Comparison of ENCODE assay signal across 18 cellular contexts in genomic region chr1:78419309-78419708, GRCh38.
DNase-seq lines count a peak whose midpoint lies in the region; ATAC-seq and TF ChIP-seq lines count a peak whose summit lies in the region.
"Had no signal": no experiment of that assay in that cellular context is flagged by ENCODE, and none has a peak within 500 bp of the region (broad histone marks: within the 10 kb centered on the region; RNA-seq: fewer than 3 reads in every experiment).

No MANE protein-coding gene starts in this region.

- no peak overlapping the region for H3K9ac ChIP-seq in PC-3 (ENCODE audit: low read length)
- H3K9ac ChIP-seq: BLaER1 had no signal

- no peak overlapping the region for H3K27ac ChIP-seq in coronary artery
- no peak overlapping the region for H3K27ac ChIP-seq in psoas muscle
- H3K27ac ChIP-seq in PC-3 (ENCODE audit: low read length) = no peak overlapping the region
- H3K27ac ChIP-seq: adrenal gland, BLaER1, RWPE1 had no signal

- no peak overlapping the region for H3K4me2 ChIP-seq in PC-3 (ENCODE audit: low read length)
- H3K4me2 ChIP-seq: BLaER1 had no signal

- WGBS in psoas muscle, 3 donors = 23 to 29% (median 25%) methylated on average over 3 of the region's 3 CpGs

- H3K4me1 ChIP-seq in psoas muscle (no peaks in the 10 kb centered on the region), PC-3 (ENCODE audit: insufficient read depth, low read length) (no peaks in the 10 kb centered on the region)
- H3K4me1 ChIP-seq: adrenal gland, BLaER1 had no signal

- TF ChIP-seq CTCF in coronary artery (IDR thresholded peaks at IDR 0.05) (no peak), psoas muscle (IDR thresholded peaks at IDR 0.05) (no peak), PC-3 (conservative IDR thresholded peaks at IDR 0.05; ENCODE audit: low read depth, low read length) (no peak)

- H3K27me3 ChIP-seq in psoas muscle (ENCODE audit: insufficient read depth in 3 of 3, low read length in 2 of 3) (no peaks in the 10 kb centered on the region), PC-3 (ENCODE audit: low read length) (no peaks in the 10 kb centered on the region)
- H3K27me3 ChIP-seq: adrenal gland, BLaER1 had no signal

- H3K79me2 ChIP-seq in PC-3 (ENCODE audit: low read length) = no peaks in the 10 kb centered on the region

- no peaks in the 10 kb centered on the region for H3K9me2 ChIP-seq in PC-3 (replicated peaks; ENCODE audit: low read length)

- no TSS peak for BruUV-seq in PC-3 (replicated peaks; lab: Mats Ljungman, UMichigan)

- H3K4me3 ChIP-seq in coronary artery = no peak overlapping the region
- H3K4me3 ChIP-seq in psoas muscle = no peak overlapping the region
- no peak overlapping the region for H3K4me3 ChIP-seq in PC-3 (ENCODE audit: low read length)
- H3K4me3 ChIP-seq: adrenal gland, BLaER1 had no signal

- no peaks in the 10 kb centered on the region for H3F3A ChIP-seq in PC-3 (ENCODE audit: low read length, unreplicated experiment)

- H2AFZ ChIP-seq in PC-3 (ENCODE audit: low read length) = no peak overlapping the region

- POLR2A ChIA-PET in PC-3 (lab: Charles Lee; ENCODE audit: unreplicated experiment) = no interaction called here

- H4K20me1 ChIP-seq in PC-3 (ENCODE audit: low read length) = no peaks in the 10 kb centered on the region
- H4K20me1 ChIP-seq: BLaER1 had no signal

- ATAC-seq in psoas muscle (no peak), PC-3 (no peak)
- ATAC-seq: activated T-helper 17 cell treated with anti-CD3 and anti-CD28 coated beads, Interleukin-2, amount 50 U/mL, for 72 hours had no signal

- intact Hi-C loops in psoas muscle (cut with DNase I) = no loop called here
- intact Hi-C loops in PC-3 (cut with micrococcal nuclease) = no loop called here

- H3K9me3 ChIP-seq in psoas muscle (no peaks in the 10 kb centered on the region), PC-3 (ENCODE audit: low read length) (no peaks in the 10 kb centered on the region)
- H3K9me3 ChIP-seq: adrenal gland, BLaER1 had no signal

- H3K36me3 ChIP-seq in psoas muscle (ENCODE audit: insufficient read depth in 1 of 2, low read depth in 1 of 2) (no peaks in the 10 kb centered on the region), PC-3 (ENCODE audit: low read depth, low read length) (no peaks in the 10 kb centered on the region)
- H3K36me3 ChIP-seq: adrenal gland, BLaER1 had no signal

- CTCF ChIA-PET in PC-3 (lab: Charles Lee) = no interaction called here

- DNase-seq in EH (ENCODE audit: low read depth) (peak; percentile 85), NCI-H446 (lab: John Stamatoyannopoulos, UW) (peak; percentile 77 to 85), dedifferentiated amniotic fluid mesenchymal stem cell (ENCODE audit: extremely low spot score) (peak; percentile 96), renal cortical epithelial cell (ENCODE audit: low read depth) (peak; percentile 68), activated T-cell treated with anti-CD3 and anti-CD28 coated beads for 4 hours (no peak), coronary artery (ENCODE audit: low spot score) (no peak), psoas muscle (no peak), PC-3 (no peak)
- DNase-seq: activated B cell treated with CpG ODN at 0.5 μM for 24 hours; activated CD8-positive, alpha-beta memory T cell treated with anti-CD3 and anti-CD28 coated beads for 24 hours; adrenal gland; DMS 273 treated with DMSO at 0.1 percent for 48 hours; kidney glomerular epithelial cell; NCI-H1048; NCI-H748 treated with DMSO at 0.1 percent for 48 hours had no signal

Comparison
In these comparisons a context has a peak if more than half of its experiments do, and no peak if none do; other contexts are left out.
1. DNase-seq: peak in EH (single experiment), NCI-H446 (2 of 2), dedifferentiated amniotic fluid mesenchymal stem cell (single experiment) and renal cortical epithelial cell (single experiment); none in activated T-cell treated with anti-CD3 and anti-CD28 coated beads for 4 hours (single experiment), coronary artery (single experiment), psoas muscle (0 of 2) and PC-3 (single experiment).